ENCODE assay signal across 23 cellular contexts in genomic region chr21:41537356-41537755, GRCh38. TPM values are rescaled to one million over a fixed set of nuclear protein-coding genes. Genes with fewer than 3 reads are reported as not detected.
DNase-seq lines count a peak whose midpoint lies in the region; ATAC-seq lines count a peak whose summit lies in the region.
"Had no signal": no experiment of that assay in that cellular context is flagged by ENCODE, and none has a peak within 500 bp of the region (broad histone marks: within the 10 kb centered on the region; RNA-seq: fewer than 3 reads in every experiment).

No MANE protein-coding gene starts in this region.

- H3K27me3 ChIP-seq in neuronal stem cell (ENCODE audit: control insufficient read depth in 3 of 3, insufficient read depth in 3 of 3, low read depth in 1 of 3, low read length in 3 of 3), result peaks cover 0 to 4% (median 0%) of the 10 kb centered on the region in 3 experiments
- H3K27me3 ChIP-seq: BE2C had no signal

- H3K9ac ChIP-seq in neuronal stem cell (ENCODE audit: low read depth, low read length, poor library complexity), result no peak overlapping the region

- ATAC-seq in HG02981 (IDR thresholded peaks at IDR 0.05; ENCODE audit: unreplicated experiment), result no peak
- ATAC-seq: HCT116, Right ventricle myocardium inferior had no signal

- H3K18ac ChIP-seq in neuronal stem cell (ENCODE audit: low read length), result no peak overlapping the region

- no peak for DNase-seq in activated CD4-positive, alpha-beta T cell treated with anti-CD3 and anti-CD28 coated beads, Interleukin-2, amount 10 ng/mL, durations not matched to agents 7 days and 5 days
- no peak for DNase-seq in activated CD4-positive, alpha-beta T cell treated with anti-CD3 and anti-CD28 coated beads, Interleukin-2, amount 50 U/mL, for 4 hours
- peak; percentile 54 for DNase-seq in glomerular visceral epithelial cell (ENCODE audit: extremely low spot score)
- DNase-seq in neuronal stem cell (ENCODE audit: low spot score), result no peak
- no peak for DNase-seq in effector CD8-positive, alpha-beta T cell (lab: John Stamatoyannopoulos, UW)
- no peak for DNase-seq in activated naive CD4-positive, alpha-beta T cell treated with anti-CD3 and anti-CD28 coated beads, Interleukin-2, amount 50 U/mL, for 16 hours
- no peak for DNase-seq in OCI-M1 (lab: John Stamatoyannopoulos, UW)
- DNase-seq: BE2C, Calu3, DMS79 treated with DMSO at 0.1 percent for 48 hours, NCI-H1092, NCI-H1436, NCI-H187 treated with DMSO at 0.1 percent for 48 hours, NCI-H2171 treated with DMSO at 0.1 percent for 48 hours, NCI-H345, NCI-H510A treated with DMSO at 0.1 percent for 48 hours, NCI-H748 treated with DMSO at 0.1 percent for 48 hours, PC-3, SJCRH30 had no signal

- H3K4ac ChIP-seq in neuronal stem cell (ENCODE audit: low read length), result peak overlapping the region; percentile 57

- no peak overlapping the region for H3K4me3 Mint-ChIP-seq in activated CD4-positive, alpha-beta T cell treated with anti-CD3 and anti-CD28 coated beads, Interleukin-2, amount 10 ng/mL, durations not matched to agents 7 days and 5 days

- H2BK15ac ChIP-seq in neuronal stem cell (ENCODE audit: low read length), result no peak overlapping the region

- peaks cover 9% of the 10 kb centered on the region for H3K27me3 Mint-ChIP-seq in activated CD4-positive, alpha-beta T cell treated with anti-CD3 and anti-CD28 coated beads, Interleukin-2, amount 10 ng/mL, durations not matched to agents 7 days and 5 days

- no peaks in the 10 kb centered on the region for H3K79me1 ChIP-seq in neuronal stem cell (ENCODE audit: low read depth, low read length)

- POLR2A ChIA-PET in activated CD4-positive, alpha-beta T cell treated with anti-CD3 and anti-CD28 coated beads, Interleukin-2, amount 10 ng/mL, durations not matched to agents 7 days and 5 days (lab: Charles Lee), result no interaction called here

- no peak overlapping the region for H2AK5ac ChIP-seq in neuronal stem cell (ENCODE audit: low read depth, low read length)

- no peak overlapping the region for H3K14ac ChIP-seq in neuronal stem cell (ENCODE audit: low read length)

- no peak overlapping the region for H4K8ac ChIP-seq in neuronal stem cell (ENCODE audit: low read depth, low read length)

- peaks cover 0 to 1% of the 10 kb centered on the region in 2 donors for H3K9me3 ChIP-seq in neuronal stem cell (replicated peaks in 1 of 2; ENCODE audit: control insufficient read depth in 2 of 2, insufficient read depth in 1 of 2, low read depth in 1 of 2, low read length in 2 of 2)
- H3K9me3 ChIP-seq: BE2C, SJCRH30 had no signal

- H4K91ac ChIP-seq in neuronal stem cell (ENCODE audit: low read depth, low read length, poor library complexity), result no peak overlapping the region

- H2AFZ ChIP-seq in neuronal stem cell (ENCODE audit: low read length), result no peak overlapping the region

- no CpG with 5 or more reads among the region's 8 CpGs for WGBS in neuronal stem cell (ENCODE audit: extremely low coverage in 2 of 2, insufficient read length in 2 of 2, insufficient replicate concordance in 1 of 2), 2 donors

- no peaks in the 10 kb centered on the region for H3K4me1 Mint-ChIP-seq in activated CD4-positive, alpha-beta T cell treated with anti-CD3 and anti-CD28 coated beads, Interleukin-2, amount 10 ng/mL, durations not matched to agents 7 days and 5 days

- H2BK120ac ChIP-seq in neuronal stem cell (ENCODE audit: low read depth, low read length), result no peak overlapping the region

- no peaks in the 10 kb centered on the region for H3K36me3 Mint-ChIP-seq in activated CD4-positive, alpha-beta T cell treated with anti-CD3 and anti-CD28 coated beads, Interleukin-2, amount 10 ng/mL, durations not matched to agents 7 days and 5 days (ENCODE audit: low read depth)

- no peak overlapping the region for H3K4me3 ChIP-seq in neuronal stem cell (ENCODE audit: low read length in 2 of 2)
- H3K4me3 ChIP-seq: SJCRH30 had no signal

- no peak overlapping the region for H3K27ac ChIP-seq in neuronal stem cell (replicated peaks; ENCODE audit: low read length)
- H3K27ac ChIP-seq: HL-60, SJCRH30 had no signal

- H3K36me3 ChIP-seq in neuronal stem cell (replicated peaks in 1 of 2; ENCODE audit: control insufficient read depth in 2 of 2, insufficient read depth in 2 of 2, low read length in 2 of 2), result no peaks in the 10 kb centered on the region
- H3K36me3 ChIP-seq: BE2C, SJCRH30 had no signal

- no peak overlapping the region for H2BK12ac ChIP-seq in neuronal stem cell (ENCODE audit: low read length)

- no peak overlapping the region for H3K4me2 ChIP-seq in neuronal stem cell (ENCODE audit: insufficient read depth, low read length, poor library complexity, severe bottlenecking)

- peak overlapping the region; percentile 25 for H3K27ac Mint-ChIP-seq in activated CD4-positive, alpha-beta T cell treated with anti-CD3 and anti-CD28 coated beads, Interleukin-2, amount 10 ng/mL, durations not matched to agents 7 days and 5 days

- H3K23ac ChIP-seq in neuronal stem cell (ENCODE audit: low read depth, low read length, poor library complexity), result no peak overlapping the region

- no peaks in the 10 kb centered on the region for H3K9me3 Mint-ChIP-seq in activated CD4-positive, alpha-beta T cell treated with anti-CD3 and anti-CD28 coated beads, Interleukin-2, amount 10 ng/mL, durations not matched to agents 7 days and 5 days

- CTCF ChIA-PET in activated CD4-positive, alpha-beta T cell treated with anti-CD3 and anti-CD28 coated beads, Interleukin-2, amount 10 ng/mL, durations not matched to agents 7 days and 5 days (lab: Charles Lee), result no interaction called here

- no peak overlapping the region for H2BK5ac ChIP-seq in neuronal stem cell (ENCODE audit: low read length)

- H3K4me1 ChIP-seq in neuronal stem cell (ENCODE audit: control insufficient read depth in 2 of 2, insufficient read depth in 1 of 2, low read depth in 1 of 2, low read length in 2 of 2), result no peaks in the 10 kb centered on the region
- H3K4me1 ChIP-seq: BE2C, SJCRH30 had no signal

RNA-seq across cellular contexts. Expression of gene TMPRSS2, which starts 29.4 kb away (rescaled TPM):
- total RNA-seq in activated CD4-positive, alpha-beta T cell treated with anti-CD3 and anti-CD28 coated beads, Interleukin-2, amount 10 ng/mL, durations not matched to agents 7 days and 5 days, result not detected
- polyA plus RNA-seq in neuronal stem cell (2013, experiment 1 of 2), result 0.07 TPM
- polyA plus RNA-seq in neuronal stem cell (2013, experiment 2 of 2), result 0.07 TPM
- total RNA-seq: Right ventricle myocardium inferior, SJCRH30 had no signal
